ENCODE assay signal across 8 cellular contexts in the genomic region with DNA sequence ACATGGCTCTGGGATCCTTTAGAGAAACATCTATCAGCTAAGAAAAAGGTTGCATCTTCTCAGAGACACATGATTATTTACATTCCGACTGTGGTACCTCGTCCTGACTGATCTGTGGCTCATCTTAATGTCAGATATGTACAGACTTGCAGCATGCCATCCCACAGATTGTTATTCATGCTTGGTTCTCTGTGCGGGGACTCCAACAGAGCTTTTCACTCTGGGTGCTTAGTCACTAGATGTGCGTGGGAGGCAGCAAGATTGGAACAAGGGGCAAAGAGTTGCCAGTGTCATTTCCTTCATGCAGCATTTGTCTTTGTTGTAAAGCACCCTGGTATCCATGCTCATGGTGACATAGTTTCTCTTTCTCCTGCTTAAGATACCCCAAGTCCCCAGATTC.
DNase-seq lines count a peak whose midpoint lies in the region; ATAC-seq, FAIRE-seq and TF ChIP-seq lines count a peak whose summit lies in the region.

No MANE protein-coding gene starts in this region.

- peak overlapping the region; percentile 23 to 56 for H3K27ac Mint-ChIP-seq in activated naive CD4-positive, alpha-beta T cell treated with anti-CD3 and anti-CD28 coated beads, Interleukin-2, amount 50 U/mL, for 72 hours

- H2AFZ ChIP-seq in HepG2 (ENCODE audit: low read length), result no peak overlapping the region

- CTCF ChIA-PET in HepG2 (lab: Yijun Ruan, JAX; ENCODE audit: low intra/inter-chr PET ratio, low total read pairs), result no interaction called here

- H3K4me3 ChIP-seq in HepG2 (replicated peaks in 1 of 3; ENCODE audit: insufficient read depth in 1 of 3, low read depth in 2 of 3, low read length in 3 of 3) (no peak overlapping the region), right lobe of liver (no peak overlapping the region), suprapubic skin (no peak overlapping the region), gastroesophageal sphincter (no peak overlapping the region)

- H3K9me3 ChIP-seq in HepG2 (ENCODE audit: low read length) (no peaks in the 10 kb centered on the region), right lobe of liver (no peaks in the 10 kb centered on the region), suprapubic skin (no peaks in the 10 kb centered on the region), gastroesophageal sphincter (no peaks in the 10 kb centered on the region)

- no peak overlapping the region for H3K9ac ChIP-seq in HepG2 (ENCODE audit: insufficient read depth, low read depth, low read length)

- H3K27ac ChIP-seq in HepG2 (ENCODE audit: extremely low read length, insufficient read depth, low read length), result no peak overlapping the region
- no peak overlapping the region for H3K27ac ChIP-seq in right lobe of liver
- H3K27ac ChIP-seq in suprapubic skin, result peak overlapping the region; percentile 62
- H3K27ac ChIP-seq in gastroesophageal sphincter, result no peak overlapping the region

- H3K36me3 ChIP-seq in HepG2 (replicated peaks in 1 of 2; ENCODE audit: control insufficient read depth in 1 of 2, insufficient read depth in 2 of 2, low read length in 2 of 2), result peaks cover 5 to 15% of the 10 kb centered on the region in 2 experiments
- H3K36me3 ChIP-seq in right lobe of liver, result no peaks in the 10 kb centered on the region
- no peaks in the 10 kb centered on the region for H3K36me3 ChIP-seq in suprapubic skin
- H3K36me3 ChIP-seq in gastroesophageal sphincter, result no peaks in the 10 kb centered on the region

- 89% methylated on average over 4 of the region's 4 CpGs for WGBS in HepG2 (ENCODE audit: low lambda C conversion rate)
- 76% methylated on average over 3 of the region's 4 CpGs for WGBS in right lobe of liver (ENCODE audit: insufficient coverage, low coverage, low lambda C conversion rate, missing lambda C conversion rate)
- WGBS in suprapubic skin, result 61% methylated on average over 4 of the region's 4 CpGs
- 63 to 67% methylated on average over 3 to 4 of the region's 4 CpGs for WGBS in gastroesophageal sphincter (ENCODE audit: low coverage in 1 of 2), 2 donors

- TF ChIP-seq RAD21 in HepG2 (CRISPR knock-in tag; IDR thresholded peaks at IDR 0.05), result no peak

- TF ChIP-seq EP300 in HepG2 (IDR thresholded peaks at IDR 0.05; ENCODE audit: low read depth in 2 of 2, low read length in 2 of 2) (no peak), HepG2 (CRISPR knock-in tag; IDR thresholded peaks at IDR 0.05; ENCODE audit: borderline replicate concordance) (no peak), suprapubic skin (IDR thresholded peaks at IDR 0.05) (no peak), gastroesophageal sphincter (IDR thresholded peaks at IDR 0.05) (no peak)

- POLR2A ChIA-PET in HepG2 (lab: Yijun Ruan, JAX), result no interaction called here

- no peaks in the 10 kb centered on the region for H3K79me2 ChIP-seq in HepG2 (ENCODE audit: insufficient read depth, low read length)

- H3K36me3 Mint-ChIP-seq in activated naive CD4-positive, alpha-beta T cell treated with anti-CD3 and anti-CD28 coated beads, Interleukin-2, amount 50 U/mL, for 72 hours, result peaks cover 59 to 92% of the 10 kb centered on the region in 2 donors

- H3K4me1 ChIP-seq in HepG2 (ENCODE audit: insufficient read depth, low read length) (peaks cover 5% of the 10 kb centered on the region; the same call in 1 of the 2 replicates), right lobe of liver (no peaks in the 10 kb centered on the region), suprapubic skin (peaks cover 18% of the 10 kb centered on the region), gastroesophageal sphincter (no peaks in the 10 kb centered on the region)

- no peaks in the 10 kb centered on the region for H4K20me1 ChIP-seq in HepG2 (ENCODE audit: insufficient read depth, low read length)

- DNase-seq in HepG2 (ENCODE audit: low spot score) (no peak), right lobe of liver (no peak), myocyte (ENCODE audit: low read depth) (peak; percentile 49), suprapubic skin (ENCODE audit: low spot score in 2 of 2) (no peak), GOT3 (lab: John Stamatoyannopoulos, UW) (no peak)
- peak in 1 of 2 donors; percentile 36 for DNase-seq in activated naive CD4-positive, alpha-beta T cell treated with anti-CD3 and anti-CD28 coated beads, Interleukin-2, amount 50 U/mL, for 72 hours (ENCODE audit: low spot score in 2 of 2)

- H3K9me3 Mint-ChIP-seq in activated naive CD4-positive, alpha-beta T cell treated with anti-CD3 and anti-CD28 coated beads, Interleukin-2, amount 50 U/mL, for 72 hours, result peaks cover 0 to 34% of the 10 kb centered on the region in 2 donors

- in situ Hi-C loops in HepG2 (cut with HindIII; ENCODE audit: extremely low pct_ligation_motif_present, low pct_unique_long_range_greater_than_20kb), result no loop called here

- BruUV-seq in HepG2 (replicated peaks; lab: Mats Ljungman, UMichigan), result no TSS peak

- H3K4me2 ChIP-seq in HepG2 (ENCODE audit: low read depth, low read length), result no peak overlapping the region

- intact Hi-C loops in HepG2 (cut with micrococcal nuclease; ENCODE audit: unreplicated experiment) (no loop called here), right lobe of liver (cut with DNase I) (no loop called here)

- TF ChIP-seq POLR2A in HepG2 (IDR thresholded peaks at IDR 0.05; ENCODE audit: insufficient read depth in 1 of 2, low read depth in 2 of 2, low read length in 2 of 2), result no peak
- TF ChIP-seq POLR2A in right lobe of liver (IDR thresholded peaks at IDR 0.05), result no peak
- TF ChIP-seq POLR2A in suprapubic skin (IDR thresholded peaks at IDR 0.05), result no peak
- no peak for TF ChIP-seq POLR2A in gastroesophageal sphincter (IDR thresholded peaks at IDR 0.05)

- no peak for ATAC-seq in HepG2
- ATAC-seq in right lobe of liver, result no peak
- ATAC-seq in activated naive CD4-positive, alpha-beta T cell treated with anti-CD3 and anti-CD28 coated beads, Interleukin-2, amount 50 U/mL, for 72 hours, result peak; percentile 81 to 83
- ATAC-seq in GM18858 (IDR thresholded peaks at IDR 0.05; ENCODE audit: unreplicated experiment), result no peak
- no peak for ATAC-seq in gastroesophageal sphincter

- no peaks in the 10 kb centered on the region for H3K27me3 ChIP-seq in HepG2 (ENCODE audit: control insufficient read depth in 1 of 2, insufficient read depth in 2 of 2, low read length in 2 of 2)
- H3K27me3 ChIP-seq in right lobe of liver, result no peaks in the 10 kb centered on the region
- no peaks in the 10 kb centered on the region for H3K27me3 ChIP-seq in suprapubic skin
- H3K27me3 ChIP-seq in gastroesophageal sphincter, result no peaks in the 10 kb centered on the region

- FAIRE-seq in HepG2 (lab: Jason Lieb, UNC), result no peak

- TF ChIP-seq CTCF in HepG2 (CRISPR knock-in tag; IDR thresholded peaks at IDR 0.05), result no peak
- no peak for TF ChIP-seq CTCF in right lobe of liver (IDR thresholded peaks at IDR 0.05)
- no peak for TF ChIP-seq CTCF in suprapubic skin (IDR thresholded peaks at IDR 0.05)
- no peak for TF ChIP-seq CTCF in gastroesophageal sphincter (IDR thresholded peaks at IDR 0.05)

TF ChIP-seq in HepG2, 621 proteins besides CTCF, POLR2A, EP300 and RAD21:
- TF ChIP-seq ZNF30 (CRISPR knock-in tag; IDR thresholded peaks at IDR 0.05) (no peak), RBM22 (optimal IDR thresholded peaks at IDR 0.05; ENCODE audit: low read length) (peak; percentile 39), ZFP36L2 (CRISPR knock-in tag; IDR thresholded peaks at IDR 0.05) (no peak), IRF2 (CRISPR knock-in tag; IDR thresholded peaks at IDR 0.05) (no peak)

Comparison
In these comparisons a context has a peak if more than half of its experiments do, and no peak if none do; other contexts are left out.
1. ATAC-seq: peak in activated naive CD4-positive, alpha-beta T cell treated with anti-CD3 and anti-CD28 coated beads, Interleukin-2, amount 50 U/mL, for 72 hours (2 of 2); none in HepG2 (single experiment), right lobe of liver (0 of 4), GM18858 (single experiment) and gastroesophageal sphincter (single experiment).